ENCODE assay signal across 1 cellular context in the genomic region with DNA sequence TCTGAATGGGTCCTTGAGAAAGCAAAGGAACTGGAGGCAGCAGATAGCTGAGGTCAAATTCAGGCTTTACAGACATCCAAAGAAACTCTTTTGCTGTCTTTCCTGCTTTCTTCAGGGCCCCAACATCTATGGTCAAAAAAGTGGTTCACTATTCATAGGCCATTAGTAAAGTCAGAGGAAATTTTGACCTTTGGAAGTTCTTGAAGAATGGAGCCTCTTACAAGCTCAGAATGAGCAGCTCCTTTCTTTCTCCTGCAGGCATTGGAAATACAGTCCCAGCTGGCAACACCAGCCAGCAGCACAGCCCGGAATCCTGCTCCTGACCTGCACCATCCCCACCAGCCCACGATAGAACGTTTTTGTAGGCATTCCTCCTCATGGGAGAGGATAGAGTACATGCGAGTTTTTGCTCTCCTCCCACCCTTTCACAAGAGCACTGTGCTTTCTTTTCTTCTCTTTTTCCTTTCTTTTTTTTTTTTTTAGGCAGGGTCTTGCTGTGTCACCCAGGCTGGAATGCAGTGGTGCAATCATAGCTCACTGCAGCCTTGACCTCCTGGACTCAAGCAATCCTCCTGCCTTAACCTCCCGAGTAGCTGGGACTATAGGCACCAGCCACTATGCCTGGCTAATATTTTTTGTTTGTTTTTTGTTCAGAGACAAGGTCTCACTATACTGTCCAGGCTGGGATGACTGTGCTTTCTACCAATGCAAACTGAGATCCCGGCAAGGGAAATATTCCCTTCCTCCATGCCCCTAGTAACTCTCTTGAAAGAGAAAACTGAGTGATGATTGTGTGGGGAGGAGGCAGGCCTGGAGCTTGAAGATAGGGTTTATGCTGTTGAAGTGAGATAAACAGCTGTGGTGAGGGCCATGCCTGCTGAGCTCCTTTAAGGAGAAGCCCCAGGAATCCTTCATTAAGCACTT.
TF ChIP-seq lines count a peak whose summit lies in the region.

No MANE protein-coding gene starts in this region.

TF ChIP-seq in K562, 482 proteins besides CTCF, POLR2A, EP300 and RAD21 (continued from another document and continues in another):
- TF ChIP-seq, protein P1, sequence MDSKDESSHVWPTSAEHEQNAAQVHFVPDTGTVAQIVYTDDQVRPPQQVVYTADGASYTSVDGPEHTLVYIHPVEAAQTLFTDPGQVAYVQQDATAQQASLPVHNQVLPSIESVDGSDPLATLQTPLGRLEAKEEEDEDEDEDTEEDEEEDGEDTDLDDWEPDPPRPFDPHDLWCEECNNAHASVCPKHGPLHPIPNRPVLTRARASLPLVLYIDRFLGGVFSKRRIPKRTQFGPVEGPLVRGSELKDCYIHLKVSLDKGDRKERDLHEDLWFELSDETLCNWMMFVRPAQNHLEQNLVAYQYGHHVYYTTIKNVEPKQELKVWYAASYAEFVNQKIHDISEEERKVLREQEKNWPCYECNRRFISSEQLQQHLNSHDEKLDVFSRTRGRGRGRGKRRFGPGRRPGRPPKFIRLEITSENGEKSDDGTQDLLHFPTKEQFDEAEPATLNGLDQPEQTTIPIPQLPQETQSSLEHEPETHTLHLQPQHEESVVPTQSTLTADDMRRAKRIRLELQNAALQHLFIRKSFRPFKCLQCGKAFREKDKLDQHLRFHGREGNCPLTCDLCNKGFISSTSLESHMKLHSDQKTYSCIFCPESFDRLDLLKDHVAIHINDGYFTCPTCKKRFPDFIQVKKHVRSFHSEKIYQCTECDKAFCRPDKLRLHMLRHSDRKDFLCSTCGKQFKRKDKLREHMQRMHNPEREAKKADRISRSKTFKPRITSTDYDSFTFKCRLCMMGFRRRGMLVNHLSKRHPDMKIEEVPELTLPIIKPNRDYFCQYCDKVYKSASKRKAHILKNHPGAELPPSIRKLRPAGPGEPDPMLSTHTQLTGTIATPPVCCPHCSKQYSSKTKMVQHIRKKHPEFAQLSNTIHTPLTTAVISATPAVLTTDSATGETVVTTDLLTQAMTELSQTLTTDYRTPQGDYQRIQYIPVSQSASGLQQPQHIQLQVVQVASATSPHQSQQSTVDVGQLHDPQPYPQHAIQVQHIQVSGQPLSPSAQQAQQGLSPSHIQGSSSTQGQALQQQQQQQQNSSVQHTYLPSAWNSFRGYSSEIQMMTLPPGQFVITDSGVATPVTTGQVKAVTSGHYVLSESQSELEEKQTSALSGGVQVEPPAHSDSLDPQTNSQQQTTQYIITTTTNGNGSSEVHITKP (IDR thresholded peaks at IDR 0.05; ENCODE audit: partially characterized antibody) = no peak
- TF ChIP-seq, protein P2, sequence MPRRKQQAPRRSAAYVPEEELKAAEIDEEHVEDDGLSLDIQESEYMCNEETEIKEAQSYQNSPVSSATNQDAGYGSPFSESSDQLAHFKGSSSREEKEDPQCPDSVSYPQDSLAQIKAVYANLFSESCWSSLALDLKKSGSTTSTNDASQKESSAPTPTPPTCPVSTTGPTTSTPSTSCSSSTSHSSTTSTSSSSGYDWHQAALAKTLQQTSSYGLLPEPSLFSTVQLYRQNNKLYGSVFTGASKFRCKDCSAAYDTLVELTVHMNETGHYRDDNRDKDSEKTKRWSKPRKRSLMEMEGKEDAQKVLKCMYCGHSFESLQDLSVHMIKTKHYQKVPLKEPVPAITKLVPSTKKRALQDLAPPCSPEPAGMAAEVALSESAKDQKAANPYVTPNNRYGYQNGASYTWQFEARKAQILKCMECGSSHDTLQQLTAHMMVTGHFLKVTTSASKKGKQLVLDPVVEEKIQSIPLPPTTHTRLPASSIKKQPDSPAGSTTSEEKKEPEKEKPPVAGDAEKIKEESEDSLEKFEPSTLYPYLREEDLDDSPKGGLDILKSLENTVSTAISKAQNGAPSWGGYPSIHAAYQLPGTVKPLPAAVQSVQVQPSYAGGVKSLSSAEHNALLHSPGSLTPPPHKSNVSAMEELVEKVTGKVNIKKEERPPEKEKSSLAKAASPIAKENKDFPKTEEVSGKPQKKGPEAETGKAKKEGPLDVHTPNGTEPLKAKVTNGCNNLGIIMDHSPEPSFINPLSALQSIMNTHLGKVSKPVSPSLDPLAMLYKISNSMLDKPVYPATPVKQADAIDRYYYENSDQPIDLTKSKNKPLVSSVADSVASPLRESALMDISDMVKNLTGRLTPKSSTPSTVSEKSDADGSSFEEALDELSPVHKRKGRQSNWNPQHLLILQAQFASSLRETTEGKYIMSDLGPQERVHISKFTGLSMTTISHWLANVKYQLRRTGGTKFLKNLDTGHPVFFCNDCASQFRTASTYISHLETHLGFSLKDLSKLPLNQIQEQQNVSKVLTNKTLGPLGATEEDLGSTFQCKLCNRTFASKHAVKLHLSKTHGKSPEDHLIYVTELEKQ (CRISPR knock-in tag; IDR thresholded peaks at IDR 0.05) = no peak
- TF ChIP-seq HDAC2 (IDR thresholded peaks at IDR 0.05) (peak; percentile 99), HSF4 (CRISPR knock-in tag; IDR thresholded peaks at IDR 0.05; ENCODE audit: borderline replicate concordance) (no peak; the same call in 1 of the 2 replicates), SRSF3 (IDR thresholded peaks at IDR 0.05; ENCODE audit: insufficient read depth, low read length) (no peak), PBX2 (CRISPR knock-in tag; IDR thresholded peaks at IDR 0.05; ENCODE audit: low read depth) (no peak), PBX2 (tag; conservative IDR thresholded peaks at IDR 0.05; ENCODE audit: low read depth) (peak; percentile 91), DLX4 (CRISPR knock-in tag; IDR thresholded peaks at IDR 0.05) (no peak), ZNF217 (CRISPR knock-in tag; IDR thresholded peaks at IDR 0.05) (no peak), ZNF175 (CRISPR knock-in tag; IDR thresholded peaks at IDR 0.05; ENCODE audit: low read depth) (peak; percentile 79; the same call in 1 of the 2 replicates), TEAD1 (CRISPR knock-in tag; IDR thresholded peaks at IDR 0.05) (peak; percentile 79 to 89; a peak in 3 of 4 replicates), KLF6 (CRISPR knock-in tag; IDR thresholded peaks at IDR 0.05; ENCODE audit: borderline replicate concordance) (peak; percentile 29; the same call in 1 of the 2 replicates), EHMT2 (IDR thresholded peaks at IDR 0.05) (no peak), TSC22D4 (tag; IDR thresholded peaks at IDR 0.05) (no peak), GATAD2A (IDR thresholded peaks at IDR 0.05) (no peak), RAD51 (IDR thresholded peaks at IDR 0.05; ENCODE audit: borderline replicate concordance, low read depth) (peak; percentile 50; the same call in 1 of the 2 replicates), KLF1 (tag; IDR thresholded peaks at IDR 0.05) (0 out of 2 replicates have a peak, but pooled peaks have one; percentile 36), XRCC3 (IDR thresholded peaks at IDR 0.05) (no peak), SRSF1 (IDR thresholded peaks at IDR 0.05; ENCODE audit: low read depth, low read length) (no peak), ZNF280A (IDR thresholded peaks at IDR 0.05; ENCODE audit: low read depth, partially characterized antibody) (no peak), TEAD2 (tag; IDR thresholded peaks at IDR 0.05) (no peak), THRA (IDR thresholded peaks at IDR 0.05) (no peak), HMG20B (CRISPR knock-in tag; IDR thresholded peaks at IDR 0.05) (no peak), NFYB (IDR thresholded peaks at IDR 0.05; ENCODE audit: extremely low read depth, insufficient read length) (no peak), SIN3B (IDR thresholded peaks at IDR 0.05; ENCODE audit: low read depth) (no peak), MCM7 (IDR thresholded peaks at IDR 0.05) (no peak), BHLHE40 (IDR thresholded peaks at IDR 0.05; ENCODE audit: low read length) (peak; percentile 72; the same call in 1 of the 2 replicates), RBM39 (optimal IDR thresholded peaks at IDR 0.05; ENCODE audit: low read depth, low read length) (no peak), RB1 (IDR thresholded peaks at IDR 0.05; ENCODE audit: low read depth) (no peak), PREB (CRISPR knock-in tag; IDR thresholded peaks at IDR 0.05) (no peak), PYGO2 (tag; IDR thresholded peaks at IDR 0.05) (peak; percentile 70), E2F1 (CRISPR knock-in tag; IDR thresholded peaks at IDR 0.05) (peak; percentile 48; the same call in 1 of the 2 replicates), CSDE1 (IDR thresholded peaks at IDR 0.05) (no peak)
- TF ChIP-seq, protein P3, sequence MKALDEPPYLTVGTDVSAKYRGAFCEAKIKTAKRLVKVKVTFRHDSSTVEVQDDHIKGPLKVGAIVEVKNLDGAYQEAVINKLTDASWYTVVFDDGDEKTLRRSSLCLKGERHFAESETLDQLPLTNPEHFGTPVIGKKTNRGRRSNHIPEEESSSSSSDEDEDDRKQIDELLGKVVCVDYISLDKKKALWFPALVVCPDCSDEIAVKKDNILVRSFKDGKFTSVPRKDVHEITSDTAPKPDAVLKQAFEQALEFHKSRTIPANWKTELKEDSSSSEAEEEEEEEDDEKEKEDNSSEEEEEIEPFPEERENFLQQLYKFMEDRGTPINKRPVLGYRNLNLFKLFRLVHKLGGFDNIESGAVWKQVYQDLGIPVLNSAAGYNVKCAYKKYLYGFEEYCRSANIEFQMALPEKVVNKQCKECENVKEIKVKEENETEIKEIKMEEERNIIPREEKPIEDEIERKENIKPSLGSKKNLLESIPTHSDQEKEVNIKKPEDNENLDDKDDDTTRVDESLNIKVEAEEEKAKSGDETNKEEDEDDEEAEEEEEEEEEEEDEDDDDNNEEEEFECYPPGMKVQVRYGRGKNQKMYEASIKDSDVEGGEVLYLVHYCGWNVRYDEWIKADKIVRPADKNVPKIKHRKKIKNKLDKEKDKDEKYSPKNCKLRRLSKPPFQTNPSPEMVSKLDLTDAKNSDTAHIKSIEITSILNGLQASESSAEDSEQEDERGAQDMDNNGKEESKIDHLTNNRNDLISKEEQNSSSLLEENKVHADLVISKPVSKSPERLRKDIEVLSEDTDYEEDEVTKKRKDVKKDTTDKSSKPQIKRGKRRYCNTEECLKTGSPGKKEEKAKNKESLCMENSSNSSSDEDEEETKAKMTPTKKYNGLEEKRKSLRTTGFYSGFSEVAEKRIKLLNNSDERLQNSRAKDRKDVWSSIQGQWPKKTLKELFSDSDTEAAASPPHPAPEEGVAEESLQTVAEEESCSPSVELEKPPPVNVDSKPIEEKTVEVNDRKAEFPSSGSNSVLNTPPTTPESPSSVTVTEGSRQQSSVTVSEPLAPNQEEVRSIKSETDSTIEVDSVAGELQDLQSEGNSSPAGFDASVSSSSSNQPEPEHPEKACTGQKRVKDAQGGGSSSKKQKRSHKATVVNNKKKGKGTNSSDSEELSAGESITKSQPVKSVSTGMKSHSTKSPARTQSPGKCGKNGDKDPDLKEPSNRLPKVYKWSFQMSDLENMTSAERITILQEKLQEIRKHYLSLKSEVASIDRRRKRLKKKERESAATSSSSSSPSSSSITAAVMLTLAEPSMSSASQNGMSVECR (CRISPR knock-in tag; IDR thresholded peaks at IDR 0.05) = no peak
